7 cellular contexts compared by ENCODE assay signal in the genomic region with DNA sequence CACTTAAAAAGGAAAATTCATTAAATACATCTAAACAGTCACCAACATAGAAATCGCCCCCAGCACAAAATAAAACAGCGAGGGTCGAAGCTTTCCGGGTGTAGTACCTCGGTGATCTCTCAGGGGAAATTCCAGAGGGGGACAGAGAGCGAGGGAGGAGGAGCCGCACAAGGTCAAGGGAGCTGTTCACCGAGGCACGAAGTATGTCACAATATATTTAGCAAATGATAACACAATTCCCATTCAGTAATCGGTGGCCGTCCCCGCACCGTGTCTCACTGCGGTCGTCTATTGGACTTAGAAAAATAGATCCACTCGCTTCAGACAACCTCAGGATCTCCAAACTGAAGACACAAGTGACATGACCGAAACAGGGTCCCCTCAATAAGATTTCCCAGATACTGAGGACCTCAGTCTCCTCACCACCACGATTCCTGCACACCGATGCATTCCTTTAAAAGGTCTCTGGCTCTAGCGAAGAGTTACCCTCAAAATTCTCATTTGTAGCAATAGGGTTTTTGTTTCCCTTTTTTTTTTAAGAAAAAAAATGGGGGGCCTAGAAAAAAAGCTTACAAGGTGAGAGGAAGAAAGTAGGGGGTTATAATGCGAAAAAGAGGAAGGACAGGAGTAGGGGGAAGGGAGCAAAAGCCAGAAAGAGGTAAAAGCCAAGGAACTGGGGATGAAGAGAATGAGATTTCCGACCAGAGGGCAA. TPM values are rescaled to one million over a fixed set of nuclear protein-coding genes. Genes with fewer than 3 reads are reported as not detected.
DNase-seq lines count a peak whose midpoint lies in the region; TF ChIP-seq lines count a peak whose summit lies in the region.

No MANE protein-coding gene starts in this region.

- peak; percentile 49 for DNase-seq in GM03348 (ENCODE audit: low spot score)
- peak; percentile 34 for DNase-seq in NB4 (ENCODE audit: low read depth)
- no peak for DNase-seq in activated T-helper 1 cell treated with anti-CD3 and anti-CD28 coated beads, Interleukin-12 subunit alpha, Interleukin-12 subunit beta, Interleukin-2, Interleukin-4 antibody, amounts not matched to agents 30 ng/mL and 10 ng/mL and 1 ng/mL, durations not matched to agents 14 hours and 24 hours and 36 hours (ENCODE audit: low spot score)
- peak; percentile 74 for DNase-seq in cardiac septum (ENCODE audit: low spot score)
- DNase-seq in occipital lobe (lab: John Stamatoyannopoulos, UW): peak; percentile 30
- no peak for DNase-seq in NCI-H774 (lab: John Stamatoyannopoulos, UW)
- no peak for DNase-seq in foreskin melanocyte

- no peaks in the 10 kb centered on the region for H3K27me3 Mint-ChIP-seq in activated T-helper 1 cell treated with anti-CD3 and anti-CD28 coated beads, Interleukin-12 subunit alpha, Interleukin-12 subunit beta, Interleukin-2, Interleukin-4 antibody, amounts not matched to agents 30 ng/mL and 10 ng/mL and 1 ng/mL, durations not matched to agents 14 hours and 24 hours and 36 hours (ENCODE audit: insufficient read depth)

- H3K4me3 ChIP-seq in NB4 (ENCODE audit: low read depth, low read length): peak overlapping the region; percentile 72

- intact Hi-C loops in activated T-helper 1 cell treated with anti-CD3 and anti-CD28 coated beads, Interleukin-12 subunit alpha, Interleukin-12 subunit beta, Interleukin-2, Interleukin-4 antibody, amounts not matched to agents 30 ng/mL and 10 ng/mL and 1 ng/mL, durations not matched to agents 14 hours and 24 hours and 36 hours (cut with micrococcal nuclease): loop anchor here (1.0 to 5.0 kb wide), 7 partner anchors 92 to 963 kb away; partner anchors contain the start of genes NSL1, PPP2R5A, SLC30A1 and TATDN3
- intact Hi-C loops in cardiac septum (cut with DNase I): loop anchor here (1.0 to 10.0 kb wide), 4 partner anchors 130 to 625 kb away; partner anchors contain the start of genes NEK2 and SLC30A1

- H3K4me1 Mint-ChIP-seq in activated T-helper 1 cell treated with anti-CD3 and anti-CD28 coated beads, Interleukin-12 subunit alpha, Interleukin-12 subunit beta, Interleukin-2, Interleukin-4 antibody, amounts not matched to agents 30 ng/mL and 10 ng/mL and 1 ng/mL, durations not matched to agents 14 hours and 24 hours and 36 hours (ENCODE audit: low read depth): peaks cover 66% of the 10 kb centered on the region

- H3K36me3 Mint-ChIP-seq in activated T-helper 1 cell treated with anti-CD3 and anti-CD28 coated beads, Interleukin-12 subunit alpha, Interleukin-12 subunit beta, Interleukin-2, Interleukin-4 antibody, amounts not matched to agents 30 ng/mL and 10 ng/mL and 1 ng/mL, durations not matched to agents 14 hours and 24 hours and 36 hours (ENCODE audit: low read depth): peaks cover 17% of the 10 kb centered on the region

- H3K4me3 Mint-ChIP-seq in activated T-helper 1 cell treated with anti-CD3 and anti-CD28 coated beads, Interleukin-12 subunit alpha, Interleukin-12 subunit beta, Interleukin-2, Interleukin-4 antibody, amounts not matched to agents 30 ng/mL and 10 ng/mL and 1 ng/mL, durations not matched to agents 14 hours and 24 hours and 36 hours: peak overlapping the region; percentile 91

- no peak for TF ChIP-seq POLR2A in NB4 (IDR thresholded peaks at IDR 0.05; ENCODE audit: extremely low read depth, insufficient read length)

- H3K9me3 Mint-ChIP-seq in activated T-helper 1 cell treated with anti-CD3 and anti-CD28 coated beads, Interleukin-12 subunit alpha, Interleukin-12 subunit beta, Interleukin-2, Interleukin-4 antibody, amounts not matched to agents 30 ng/mL and 10 ng/mL and 1 ng/mL, durations not matched to agents 14 hours and 24 hours and 36 hours: no peaks in the 10 kb centered on the region

- peak overlapping the region; percentile 90 for H3K27ac Mint-ChIP-seq in activated T-helper 1 cell treated with anti-CD3 and anti-CD28 coated beads, Interleukin-12 subunit alpha, Interleukin-12 subunit beta, Interleukin-2, Interleukin-4 antibody, amounts not matched to agents 30 ng/mL and 10 ng/mL and 1 ng/mL, durations not matched to agents 14 hours and 24 hours and 36 hours

- TF ChIP-seq CTCF in NB4 (IDR thresholded peaks at IDR 0.05; ENCODE audit: low read depth, low read length): no peak

RNA-seq across cellular contexts. Expression of gene LPGAT1, which starts 1.1 kb away (rescaled TPM):
- 35.3 and 35.6 TPM in 2 replicates for total RNA-seq in activated T-helper 1 cell treated with anti-CD3 and anti-CD28 coated beads, Interleukin-12 subunit alpha, Interleukin-12 subunit beta, Interleukin-2, Interleukin-4 antibody, amounts not matched to agents 30 ng/mL and 10 ng/mL and 1 ng/mL, durations not matched to agents 14 hours and 24 hours and 36 hours
- 43.4 TPM for total RNA-seq in cardiac septum
- total RNA-seq in occipital lobe: 97.9 TPM

Comparison
In these comparisons a context has a peak if more than half of its experiments do, and no peak if none do; other contexts are left out.
1. DNase-seq: peak in GM03348 (single experiment), NB4 (single experiment), cardiac septum (single experiment) and occipital lobe (single experiment); none in activated T-helper 1 cell treated with anti-CD3 and anti-CD28 coated beads, Interleukin-12 subunit alpha, Interleukin-12 subunit beta, Interleukin-2, Interleukin-4 antibody, amounts not matched to agents 30 ng/mL and 10 ng/mL and 1 ng/mL, durations not matched to agents 14 hours and 24 hours and 36 hours (single experiment), NCI-H774 (single experiment) and foreskin melanocyte (single experiment).